Comparison of ENCODE assay signal across 25 cellular contexts in genomic region chr6:162719528-162719927, GRCh38. TPM values are rescaled to one million over a fixed set of nuclear protein-coding genes. Genes with fewer than 3 reads are reported as not detected.
"Had no signal": no experiment of that assay in that cellular context is flagged by ENCODE, and none has a peak within 500 bp of the region (broad histone marks: within the 10 kb centered on the region; RNA-seq: fewer than 3 reads in every experiment).

No MANE protein-coding gene starts in this region.

- ATAC-seq: effector memory CD8-positive, alpha-beta T cell; left colon; naive thymus-derived CD4-positive, alpha-beta T cell; psoas muscle; right lobe of liver; stimulated activated naive CD8-positive, alpha-beta T cell treated with anti-CD3 and anti-CD28 coated beads, Interleukin-15, amount 100 ng/mL, for 72 hours; upper lobe of right lung had no signal

- H3K27me3 ChIP-seq: ovary, right lobe of liver, suprapubic skin, transverse colon, upper lobe of right lung, uterus had no signal

- DNase-seq: cerebellar nuclear complex; cortex of kidney; effector memory CD8-positive, alpha-beta T cell; head of caudate nucleus; hippocampal formation; left colon; naive thymus-derived CD4-positive, alpha-beta T cell; occipital lobe; ovary; posterior cingulate gyrus; psoas muscle; right lobe of liver; stimulated activated CD4-positive, alpha-beta T cell treated with anti-CD3 and anti-CD28 coated beads, Interleukin-12 subunit alpha, Interleukin-12 subunit beta, amount 100 ng/mL, for 4 hours; stimulated activated CD4-positive, alpha-beta T cell treated with anti-CD3 and anti-CD28 coated beads, Interleukin-1b, Interleukin-23, amount 100 ng/mL, for 48 hours; stimulated activated CD4-positive, alpha-beta T cell treated with anti-CD3 and anti-CD28 coated beads, Interleukin-4, amount 100 ng/mL, for 1 hour; stimulated activated CD8-positive, alpha-beta memory T cell treated with anti-CD3 and anti-CD28 coated beads, Interleukin-4, amount 100 ng/mL, for 48 hours; stimulated activated naive CD4-positive, alpha-beta T cell; stimulated activated naive CD8-positive, alpha-beta T cell treated with anti-CD3 and anti-CD28 coated beads, Interleukin-15, amount 100 ng/mL, for 72 hours; transverse colon; upper lobe of right lung; uterus had no signal

- H3K4me3 ChIP-seq: lung, ovary, psoas muscle, right lobe of liver, smooth muscle cell, suprapubic skin, transverse colon, upper lobe of right lung, uterus had no signal

- H3K9me3 ChIP-seq: ovary, psoas muscle, right lobe of liver, suprapubic skin, transverse colon, upper lobe of right lung, uterus had no signal

- H3K4me1 ChIP-seq: psoas muscle, suprapubic skin, upper lobe of right lung, uterus had no signal

- H3K4me1 Mint-ChIP-seq: stimulated activated naive CD8-positive, alpha-beta T cell treated with anti-CD3 and anti-CD28 coated beads, Interleukin-15, amount 100 ng/mL, for 72 hours had no signal

- H3K36me3 ChIP-seq: ovary, right lobe of liver, suprapubic skin, transverse colon, upper lobe of right lung, uterus had no signal

- H3K27ac Mint-ChIP-seq: effector memory CD8-positive, alpha-beta T cell; memory B cell; naive thymus-derived CD4-positive, alpha-beta T cell; stimulated activated naive CD8-positive, alpha-beta T cell treated with anti-CD3 and anti-CD28 coated beads, Interleukin-15, amount 100 ng/mL, for 72 hours had no signal

- H3K4me3 Mint-ChIP-seq: effector memory CD8-positive, alpha-beta T cell; memory B cell; naive thymus-derived CD4-positive, alpha-beta T cell; stimulated activated naive CD8-positive, alpha-beta T cell treated with anti-CD3 and anti-CD28 coated beads, Interleukin-15, amount 100 ng/mL, for 72 hours had no signal

- H3K27me3 Mint-ChIP-seq: effector memory CD8-positive, alpha-beta T cell; memory B cell; naive thymus-derived CD4-positive, alpha-beta T cell; stimulated activated naive CD8-positive, alpha-beta T cell treated with anti-CD3 and anti-CD28 coated beads, Interleukin-15, amount 100 ng/mL, for 72 hours had no signal

- H3K27ac ChIP-seq: ovary, right lobe of liver, suprapubic skin, transverse colon, upper lobe of right lung, uterus had no signal

RNA-seq across cellular contexts. Expression of gene PACRG, which starts 8.2 kb away (rescaled TPM):
- total RNA-seq: smooth muscle cell had no signal
- polyA plus RNA-seq: smooth muscle cell had no signal
